7 cellular contexts compared by ENCODE assay signal in genomic region chr14:61478971-61479473, GRCh38.
A peak's percentile ranks its signal among the peaks of the same experiment; 100 is the strongest.
DNase-seq lines count a peak whose midpoint lies in the region; ATAC-seq and TF ChIP-seq lines count a peak whose summit lies in the region.

No MANE protein-coding gene starts in this region.

- H3K4me2 ChIP-seq in osteoblast (ENCODE audit: insufficient read depth, low read length): no peak overlapping the region

- H3K79me2 ChIP-seq in osteoblast (ENCODE audit: insufficient read depth, low read length): peaks cover 18% of the 10 kb centered on the region

- H4K20me1 ChIP-seq in osteoblast (ENCODE audit: insufficient read depth, low read length): no peaks in the 10 kb centered on the region

- TF ChIP-seq CTCF in osteoblast (IDR thresholded peaks at IDR 0.05; ENCODE audit: extremely low read depth, low read depth, low read length): no peak

- H3K27me3 ChIP-seq in osteoblast (ENCODE audit: insufficient read depth, low read length): no peaks in the 10 kb centered on the region

- no peaks in the 10 kb centered on the region for H3K36me3 ChIP-seq in osteoblast (ENCODE audit: insufficient read depth, low read length)

- DNase-seq in activated CD4-positive, alpha-beta T cell treated with anti-CD3 and anti-CD28 coated beads, Interleukin-2, amount 50 U/mL, for 4 hours: peak; percentile 21 to 32
- no peak for DNase-seq in osteoblast (ENCODE audit: insufficient read length, low spot score, missing footprints)
- no peak for DNase-seq in kidney tubule cell (ENCODE audit: low spot score)
- no peak for DNase-seq in ecto neural progenitor cell (ENCODE audit: low spot score)
- DNase-seq in kidney glomerular epithelial cell (lab: John Stamatoyannopoulos, UW): no peak

- H3K4me3 ChIP-seq in osteoblast (ENCODE audit: insufficient read depth, low read length): no peak overlapping the region

- peak; percentile 44 for ATAC-seq in GM19328 (IDR thresholded peaks at IDR 0.05; ENCODE audit: unreplicated experiment)
- ATAC-seq in HG02973 (IDR thresholded peaks at IDR 0.05; ENCODE audit: unreplicated experiment): peak; percentile 32

- no peak overlapping the region for H2AFZ ChIP-seq in osteoblast (ENCODE audit: low read length)

- peaks cover 58% of the 10 kb centered on the region for H3K4me1 ChIP-seq in osteoblast (ENCODE audit: insufficient read depth, low read length)

- H3K9me3 ChIP-seq in osteoblast (ENCODE audit: low read depth, low read length): no peaks in the 10 kb centered on the region

- H3K27ac ChIP-seq in osteoblast (ENCODE audit: low read depth, low read length): peak overlapping the region; percentile 95

Comparison
In these comparisons a context has a peak if more than half of its experiments do, and no peak if none do; other contexts are left out.
1. DNase-seq: peak in activated CD4-positive, alpha-beta T cell treated with anti-CD3 and anti-CD28 coated beads, Interleukin-2, amount 50 U/mL, for 4 hours (2 of 2); none in osteoblast (single experiment), kidney tubule cell (single experiment), ecto neural progenitor cell (single experiment) and kidney glomerular epithelial cell (single experiment).